25 cellular contexts compared by ENCODE assay signal in the genomic region with DNA sequence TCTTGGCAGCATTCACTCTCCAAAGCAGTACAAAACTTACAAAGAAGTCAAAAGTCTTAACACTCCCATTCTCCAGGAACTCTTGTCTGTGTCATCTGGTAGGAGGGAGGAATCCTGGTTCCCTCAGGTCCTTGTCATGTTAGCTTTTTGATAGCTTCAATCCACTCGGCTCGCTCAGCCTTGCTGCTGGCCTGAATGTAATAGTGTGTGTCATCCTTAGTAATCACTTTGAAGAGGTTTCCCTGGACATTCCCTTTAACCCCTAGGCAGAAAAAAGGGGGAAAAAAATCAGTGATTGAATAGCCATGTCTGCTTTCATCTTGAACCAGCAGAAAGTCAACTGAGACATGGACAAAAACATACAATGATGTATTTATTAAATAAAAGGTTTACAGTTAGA. TPM values are rescaled to one million over a fixed set of nuclear protein-coding genes. Genes with fewer than 3 reads are reported as not detected.
A peak's percentile ranks its signal among the peaks of the same experiment; 100 is the strongest.
DNase-seq lines count a peak whose midpoint lies in the region; FAIRE-seq and TF ChIP-seq lines count a peak whose summit lies in the region.
"Had no signal": no experiment of that assay in that cellular context is flagged by ENCODE, and none has a peak within 500 bp of the region (broad histone marks: within the 10 kb centered on the region; RNA-seq: fewer than 3 reads in every experiment).

No MANE protein-coding gene starts in this region.

- POLR2A ChIA-PET in GM10248 (lab: Yijun Ruan, JAX): no interaction called here

- no peak overlapping the region for H3K4me3 ChIP-seq in epithelial cell of esophagus (ENCODE audit: low read length)
- H3K4me3 ChIP-seq in osteoblast (ENCODE audit: insufficient read depth, low read length): no peak overlapping the region
- no peak overlapping the region for H3K4me3 ChIP-seq in H7 (ENCODE audit: insufficient read depth, low read depth, low read length)
- H3K4me3 ChIP-seq: dorsolateral prefrontal cortex, left ventricle myocardium inferior, stomach had no signal

- H4K20me1 ChIP-seq in osteoblast (ENCODE audit: insufficient read depth, low read length): no peaks in the 10 kb centered on the region

- no peaks in the 10 kb centered on the region for H3K79me2 ChIP-seq in osteoblast (ENCODE audit: insufficient read depth, low read length)

- H2AFZ ChIP-seq in osteoblast (ENCODE audit: low read length): peak overlapping the region; percentile 20

- no peaks in the 10 kb centered on the region for H3K9me3 ChIP-seq in osteoblast (ENCODE audit: low read depth, low read length)
- H3K9me3 ChIP-seq: left ventricle myocardium inferior, stomach had no signal

- TF ChIP-seq CTCF in epithelial cell of esophagus (IDR thresholded peaks at IDR 0.05; ENCODE audit: insufficient read depth, low read depth, low read length, missing control alignments) (no peak), osteoblast (IDR thresholded peaks at IDR 0.05; ENCODE audit: extremely low read depth, low read depth, low read length) (no peak), GM10248 (IDR thresholded peaks at IDR 0.05; ENCODE audit: control extremely low read depth, extremely low read depth, low read depth, missing control alignments) (no peak)

- CTCF ChIA-PET in GM10248 (lab: Yijun Ruan, JAX): interaction anchor here (1.3 kb wide), 1 partner anchor 23 kb away, joined by 4 read pairs; no protein-coding TSS in a partner anchor

- H3K4me1 ChIP-seq in osteoblast (ENCODE audit: insufficient read depth, low read length): peaks cover 6% of the 10 kb centered on the region

- H3K27me3 ChIP-seq in osteoblast (ENCODE audit: insufficient read depth, low read length) (no peaks in the 10 kb centered on the region), H7 (ENCODE audit: control insufficient read depth, insufficient read depth, low read length) (no peaks in the 10 kb centered on the region)
- H3K27me3 ChIP-seq: dorsolateral prefrontal cortex, stomach had no signal

- H3K36me3 ChIP-seq in osteoblast (ENCODE audit: insufficient read depth, low read length) (peaks cover 35% of the 10 kb centered on the region), H7 (replicated peaks; ENCODE audit: control insufficient read depth, insufficient read depth, low read length) (peaks cover 3% of the 10 kb centered on the region)

- FAIRE-seq in frontal cortex (lab: Jason Lieb, UNC): no peak
- FAIRE-seq: small intestine had no signal

- H3K27ac ChIP-seq in osteoblast (ENCODE audit: low read depth, low read length): no peak overlapping the region
- H3K27ac ChIP-seq: dorsolateral prefrontal cortex, left ventricle myocardium inferior, stomach had no signal

- no peak overlapping the region for H3K4me2 ChIP-seq in osteoblast (ENCODE audit: insufficient read depth, low read length)

- peak; percentile 32 for DNase-seq in Daoy (ENCODE audit: low read depth)
- DNase-seq in HK-2 (ENCODE audit: unreplicated experiment): peak; percentile 38
- DNase-seq in epithelial cell of esophagus (ENCODE audit: low read depth): peak; percentile 33
- DNase-seq in osteoblast (ENCODE audit: insufficient read length, low spot score, missing footprints): no peak
- DNase-seq in H7: no peak
- DNase-seq in GM10248 (ENCODE audit: extremely low spot score): no peak
- DNase-seq in frontal cortex (ENCODE audit: low spot score in 2 of 2): no peak
- no peak for DNase-seq in NOMO-1 treated with DMSO at 0.1 percent for 48 hours (lab: John Stamatoyannopoulos, UW; ENCODE audit: unreplicated experiment)
- DNase-seq: activated B cell treated with CpG ODN at 0.5 μM for 24 hours; activated CD4-positive, alpha-beta memory T cell treated with anti-CD3 and anti-CD28 coated beads for 36 hours; activated naive CD4-positive, alpha-beta T cell treated with anti-CD3 and anti-CD28 coated beads for 36 hours; activated T-cell treated with anti-CD3 and anti-CD28 coated beads for 4 hours; anterior cingulate cortex; CD8-positive, alpha-beta T cell; central memory CD4-positive, alpha-beta T cell; DMS79; dorsolateral prefrontal cortex; erythroblast; left ventricle myocardium inferior; NCI-H1694 treated with DMSO at 0.1 percent for 48 hours; NCI-H2227 treated with DMSO at 0.1 percent for 48 hours; NCI-H748 treated with DMSO at 0.1 percent for 48 hours; small intestine; stimulated activated CD4-positive, alpha-beta T cell treated with anti-CD3 and anti-CD28 coated beads, Interleukin-4, amount 100 ng/mL, for 1 hour; stomach had no signal

RNA-seq across cellular contexts. Expression of gene PLEK2, which starts 24.8 kb away (rescaled TPM):
- 12.8 and 17.0 TPM in 2 replicates for total RNA-seq in Daoy (2014; rRNA removed; shearing (Covaris generic))
- total RNA-seq in osteoblast: 1.2 and 2.5 TPM in 2 replicates
- total RNA-seq in H7 (2014; rRNA removed; shearing (Covaris generic)): not detected in 2 replicates
- total RNA-seq in frontal cortex: 0.41 TPM
- total RNA-seq: activated B cell treated with CpG ODN at 0.5 μM for 24 hours; CD8-positive, alpha-beta T cell; left ventricle myocardium inferior had no signal

RNA-seq across cellular contexts. Expression of gene EIF2S1, which starts 27.1 kb away (rescaled TPM):
- 654 and 755 TPM in 2 replicates for total RNA-seq in Daoy (2014; rRNA removed; shearing (Covaris generic))
- 127 and 152 TPM in 2 replicates for total RNA-seq in osteoblast
- total RNA-seq in H7 (2014; rRNA removed; shearing (Covaris generic)): 155 and 162 TPM in 2 replicates
- total RNA-seq in frontal cortex: 128 TPM

RNA-seq across cellular contexts. Expression of gene ATP6V1D, which starts 27.6 kb away (rescaled TPM):
- 222 and 258 TPM in 2 replicates for total RNA-seq in Daoy (2014; rRNA removed; shearing (Covaris generic))
- 111 and 140 TPM in 2 replicates for total RNA-seq in osteoblast
- 90.0 and 107 TPM in 2 replicates for total RNA-seq in H7 (2014; rRNA removed; shearing (Covaris generic))
- total RNA-seq in frontal cortex: 159 TPM

Comparison
In these comparisons a context has a peak if more than half of its experiments do, and no peak if none do; other contexts are left out.
1. DNase-seq: peak in Daoy (single experiment), HK-2 (single experiment) and epithelial cell of esophagus (single experiment); none in osteoblast (single experiment), H7 (single experiment), GM10248 (single experiment), frontal cortex (0 of 2) and NOMO-1 treated with DMSO at 0.1 percent for 48 hours (single experiment).